Comparison of ENCODE assay signal across 1 cellular context in genomic region chr3:141575879-141576743, GRCh38.
TF ChIP-seq lines count a peak whose summit lies in the region.

No MANE protein-coding gene starts in this region.

TF ChIP-seq in GM23338, 12 proteins besides CTCF, POLR2A, EP300 and RAD21 (continued from another document):
- no peak for TF ChIP-seq REST (IDR thresholded peaks at IDR 0.05; ENCODE audit: unreplicated experiment)
TF ChIP-seq in GM23338: peak in this region for 0.
